17 cellular contexts compared by ENCODE assay signal in genomic region chr3:58379351-58380073, GRCh38. TPM values are rescaled to one million over a fixed set of nuclear protein-coding genes. Genes with fewer than 3 reads are reported as not detected.
A peak's percentile ranks its signal among the peaks of the same experiment; 100 is the strongest.
DNase-seq lines count a peak whose midpoint lies in the region; ATAC-seq, FAIRE-seq and TF ChIP-seq lines count a peak whose summit lies in the region.
"Had no signal": no experiment of that assay in that cellular context is flagged by ENCODE, and none has a peak within 500 bp of the region (broad histone marks: within the 10 kb centered on the region; RNA-seq: fewer than 3 reads in every experiment).

No MANE protein-coding gene starts in this region.

- H3K4me1 ChIP-seq in HEK293 (ENCODE audit: control insufficient read depth, insufficient read depth, low read length) (0 out of 2 replicates have a peak, but pooled peaks cover 2% of the 10 kb centered on the region), K562 (replicated peaks in 1 of 2; ENCODE audit: control insufficient read depth in 2 of 2, insufficient read depth in 2 of 2, low read length in 2 of 2) (no peaks in the 10 kb centered on the region)

- H4K20me1 ChIP-seq in K562 (replicated peaks; ENCODE audit: control insufficient read depth, insufficient read depth, low read length): no peaks in the 10 kb centered on the region

- FAIRE-seq in K562 (lab: Jason Lieb, UNC): no peak

- ATAC-seq in K562: no peak
- ATAC-seq in HG03175 (IDR thresholded peaks at IDR 0.05; ENCODE audit: unreplicated experiment): no peak
- no peak for ATAC-seq in sciatic nerve

- no TSS peak for BruUV-seq in K562 (replicated peaks; lab: Mats Ljungman, UMichigan)

- 72% methylated on average over 4 of the region's 4 CpGs for WGBS in K562 (ENCODE audit: insufficient coverage, low coverage, missing lambda C conversion rate)

- in situ Hi-C loops in K562 (cut with MboI): no loop called here

- TF ChIP-seq POLR2A in K562 (conservative IDR thresholded peaks at IDR 0.05): no peak

- H3K27ac Mint-ChIP-seq in T-helper 2 cell treated with Interferon-gamma antibody and Interleukin-4, amounts not matched to agents 5 μg/mL and 100 μg/mL, for 36 hours: peak overlapping the region; percentile 21
- peak overlapping the region; percentile 9 for H3K27ac Mint-ChIP-seq in nephron progenitor cell

- H3K27me3 ChIP-seq in K562 (ENCODE audit: control insufficient read depth in 2 of 2, insufficient read depth in 2 of 2, low read length in 2 of 2): no peaks in the 10 kb centered on the region
- H3K27me3 ChIP-seq: BLaER1 had no signal

- H3K27ac ChIP-seq in HEK293 (ENCODE audit: extremely low read depth, low read depth, low read length) (no peak overlapping the region), K562 (ENCODE audit: extremely low read depth, low read depth, low read length) (no peak overlapping the region)
- H3K27ac ChIP-seq: 22Rv1, BLaER1 had no signal

- no peak for TF ChIP-seq EP300 in K562 (IDR thresholded peaks at IDR 0.05; ENCODE audit: low read length)

- no peaks in the 10 kb centered on the region for H3K79me2 ChIP-seq in K562 (ENCODE audit: control insufficient read depth, insufficient read depth, low read length)

- POLR2A ChIA-PET in HEK293 (lab: Yijun Ruan, JAX): no interaction called here
- POLR2A ChIA-PET in K562 (lab: Yijun Ruan, JAX): interaction anchor here (0.6 kb wide), 1 partner anchor 10 kb away, joined by 3 read pairs; no protein-coding TSS in a partner anchor

- no peak overlapping the region for H3K9ac ChIP-seq in K562 (ENCODE audit: insufficient read depth in 1 of 2, low read depth in 2 of 2, low read length in 2 of 2)
- H3K9ac ChIP-seq: BLaER1 had no signal

- no peak for TF ChIP-seq RAD21 in K562 (CRISPR knock-in tag; conservative IDR thresholded peaks at IDR 0.05 in 1 of 2, IDR thresholded peaks at IDR 0.05 in 1 of 2)

- H3K9me3 Mint-ChIP-seq in T-helper 2 cell treated with Interferon-gamma antibody and Interleukin-4, amounts not matched to agents 5 μg/mL and 100 μg/mL, for 36 hours: no peaks in the 10 kb centered on the region
- H3K9me3 Mint-ChIP-seq in nephron progenitor cell: no peaks in the 10 kb centered on the region

- H3K9me1 ChIP-seq in K562 (ENCODE audit: control insufficient read depth, insufficient read depth, low read length): no peaks in the 10 kb centered on the region

- no peak for TF ChIP-seq CTCF in HEK293 (tag by site-specific recombination; IDR thresholded peaks at IDR 0.05)
- TF ChIP-seq CTCF in K562 (IDR thresholded peaks at IDR 0.05 in 2 of 3, conservative IDR thresholded peaks at IDR 0.05 in 1 of 3; ENCODE audit: insufficient read depth in 2 of 3, low read depth in 1 of 3, low read length in 3 of 3): no peak
- no peak for TF ChIP-seq CTCF in nephron progenitor cell (IDR thresholded peaks at IDR 0.05)

- peaks cover 0 to 12% of the 10 kb centered on the region in 2 experiments; a peak in 1 of 3 replicates for H3K36me3 ChIP-seq in HEK293 (ENCODE audit: control insufficient read depth in 2 of 2, insufficient read depth in 1 of 2, low read length in 2 of 2)
- no peaks in the 10 kb centered on the region for H3K36me3 ChIP-seq in K562 (ENCODE audit: control insufficient read depth, insufficient read depth, low read length)
- H3K36me3 ChIP-seq: HAP-1 had no signal

- H3K4me2 ChIP-seq in K562 (ENCODE audit: insufficient read depth, low read length): no peak overlapping the region
- H3K4me2 ChIP-seq: BLaER1 had no signal

- CTCF ChIA-PET in HEK293 (lab: Yijun Ruan, JAX) (interaction anchor here (0.7 kb wide), 1 partner anchor 165 kb away, joined by 3 read pairs; no protein-coding TSS in a partner anchor), K562 (lab: Yijun Ruan, JAX; ENCODE audit: low intra/inter-chr PET ratio) (no interaction called here)

- no peaks in the 10 kb centered on the region for H3K27me3 Mint-ChIP-seq in T-helper 2 cell treated with Interferon-gamma antibody and Interleukin-4, amounts not matched to agents 5 μg/mL and 100 μg/mL, for 36 hours (ENCODE audit: low read depth)
- no peaks in the 10 kb centered on the region for H3K27me3 Mint-ChIP-seq in nephron progenitor cell (ENCODE audit: low read depth, poor library complexity)

- DNase-seq in T-helper 2 cell treated with Interferon-gamma antibody and Interleukin-4, amounts not matched to agents 5 μg/mL and 100 μg/mL, for 36 hours (ENCODE audit: low spot score): no peak
- DNase-seq in T-helper 2 cell: no peak
- no peak for DNase-seq in K562 (ENCODE audit: extremely low read depth in 1 of 4, low spot score in 3 of 4)
- no peak for DNase-seq in nephron progenitor cell
- DNase-seq in NCI-H526 (lab: John Stamatoyannopoulos, UW): no peak
- DNase-seq in sciatic nerve (ENCODE audit: low spot score): no peak
- DNase-seq: DMS153; EL; NCI-H1436 treated with DMSO at 0.1 percent for 48 hours; NCI-H2081; NCI-H524; NK-92 treated with Interleukin-12 subunit alpha and Interleukin-12 subunit beta, amount 100 ng/mL, for 24 hours had no signal

- no peak overlapping the region for H3K4me3 ChIP-seq in HEK293 (ENCODE audit: low read depth, low read length)
- no peak overlapping the region for H3K4me3 ChIP-seq in K562
- H3K4me3 ChIP-seq: BLaER1, HAP-1 had no signal

- H3K4me1 Mint-ChIP-seq in T-helper 2 cell treated with Interferon-gamma antibody and Interleukin-4, amounts not matched to agents 5 μg/mL and 100 μg/mL, for 36 hours (ENCODE audit: low read depth): peaks cover 4% of the 10 kb centered on the region
- peaks cover 20% of the 10 kb centered on the region for H3K4me1 Mint-ChIP-seq in nephron progenitor cell

- no peak overlapping the region for H2AFZ ChIP-seq in K562 (ENCODE audit: low read depth, low read length)

- intact Hi-C loops in K562 (cut with micrococcal nuclease) (no loop called here), sciatic nerve (cut with DNase I) (no loop called here)

- H3K9me3 ChIP-seq in HEK293 (ENCODE audit: control insufficient read depth, insufficient read depth, low read depth, low read length) (no peaks in the 10 kb centered on the region), K562 (replicated peaks; ENCODE audit: control insufficient read depth, insufficient read depth, low read depth, low read length) (no peaks in the 10 kb centered on the region)
- H3K9me3 ChIP-seq: BLaER1, HAP-1 had no signal

- H3K36me3 Mint-ChIP-seq in T-helper 2 cell treated with Interferon-gamma antibody and Interleukin-4, amounts not matched to agents 5 μg/mL and 100 μg/mL, for 36 hours (ENCODE audit: low read depth): peaks cover 18% of the 10 kb centered on the region
- H3K36me3 Mint-ChIP-seq in nephron progenitor cell (ENCODE audit: low read depth): no peaks in the 10 kb centered on the region

- H3K4me3 Mint-ChIP-seq in T-helper 2 cell treated with Interferon-gamma antibody and Interleukin-4, amounts not matched to agents 5 μg/mL and 100 μg/mL, for 36 hours: no peak overlapping the region
- no peak overlapping the region for H3K4me3 Mint-ChIP-seq in nephron progenitor cell

TF ChIP-seq in HEK293, 187 proteins besides CTCF, POLR2A, EP300 and RAD21:
- peak; percentile 84; the same call in 1 of the 2 replicates for TF ChIP-seq SCRT1 (tag by site-specific recombination; IDR thresholded peaks at IDR 0.05; ENCODE audit: borderline replicate concordance)
- TF ChIP-seq SCRT2 (tag by site-specific recombination; IDR thresholded peaks at IDR 0.05): peak; percentile 85
- TF ChIP-seq RBAK (tag by site-specific recombination; IDR thresholded peaks at IDR 0.05): no peak

TF ChIP-seq in K562, 482 proteins besides CTCF, POLR2A, EP300 and RAD21 (continues in another document):
- TF ChIP-seq MYNN (IDR thresholded peaks at IDR 0.05): peak; percentile 88
- no peak for TF ChIP-seq MYNN (CRISPR knock-in tag; IDR thresholded peaks at IDR 0.05)

RNA-seq across cellular contexts. Expression of gene PXK, which starts 46.8 kb away (rescaled TPM):
- 19.9 and 36.7 TPM in 2 replicates for total RNA-seq in K562 (2011; cell fraction: chromatin; rRNA removed; ENCODE audit: low replicate concordance)
- total RNA-seq in K562 (2011; cell fraction: nucleolus; rRNA removed): 8.7 and 14.6 TPM in 2 replicates
- total RNA-seq in K562 (2011; cell fraction: nucleoplasm; rRNA removed): 18.6 and 35.0 TPM in 2 replicates
- 11.3 and 12.4 TPM in 2 replicates for total RNA-seq in K562 (2014; rRNA removed)
- total RNA-seq in K562 (2014; rRNA removed; fragmentation: Illumina TruSeq; extraction: Trizol): 12.9 and 15.3 TPM in 2 replicates
- total RNA-seq in K562 (2015; rRNA removed; fragmentation: Illumina TruSeq; extraction: Trizol): 9.7 and 10.0 TPM in 2 replicates
- total RNA-seq in K562 (2021): 10.8 and 14.0 TPM in 2 replicates
- 10.6 and 11.1 TPM in 2 replicates for polyA plus RNA-seq in K562 (2011; rRNA removed)
- polyA plus RNA-seq in K562 (2011; cell fraction: cytosol; rRNA removed): 7.0 and 8.9 TPM in 2 replicates
- 13.1 and 15.3 TPM in 2 replicates for polyA plus RNA-seq in K562 (2011; cell fraction: nucleus; rRNA removed)
- polyA plus RNA-seq in K562 (2012): 6.3 and 17.9 TPM in 2 replicates
- polyA plus RNA-seq in K562 (2014; fragmentation: Illumina TruSeq; extraction: Trizol): 15.3 and 19.9 TPM in 2 replicates
- polyA plus RNA-seq in K562 (2014; fragmentation: Nextera tagmentation; extraction: Ambion mirVana): 1 to 10 TPM; 3.3 to 4.8 TPM
- polyA plus RNA-seq in K562 (2014; rRNA removed): 12.7 and 14.5 TPM in 2 replicates
- 13.2 and 15.9 TPM in 2 replicates for polyA minus RNA-seq in K562 (2011; rRNA and poly(A)+ RNA removed)
- polyA minus RNA-seq in K562 (2011; cell fraction: cytosol; rRNA and poly(A)+ RNA removed): 6.5 and 8.0 TPM in 2 replicates
- polyA minus RNA-seq in K562 (2011; cell fraction: nucleus; rRNA and poly(A)+ RNA removed): 7.7 and 11.8 TPM in 2 replicates
- total RNA-seq in sciatic nerve: 34.1 TPM

RNA-seq across cellular contexts. Expression of gene PDHB, which starts 54.1 kb away (rescaled TPM):
- 29.9 and 40.1 TPM in 2 replicates for total RNA-seq in K562 (2011; cell fraction: chromatin; rRNA removed; ENCODE audit: low replicate concordance)
- 18.7 and 20.1 TPM in 2 replicates for total RNA-seq in K562 (2011; cell fraction: nucleolus; rRNA removed)
- 26.5 and 29.7 TPM in 2 replicates for total RNA-seq in K562 (2011; cell fraction: nucleoplasm; rRNA removed)
- 57.7 and 123 TPM in 2 replicates for total RNA-seq in K562 (2014; rRNA removed)
- 66.0 and 71.2 TPM in 2 replicates for total RNA-seq in K562 (2014; rRNA removed; fragmentation: Illumina TruSeq; extraction: Trizol)
- total RNA-seq in K562 (2015; rRNA removed; fragmentation: Illumina TruSeq; extraction: Trizol): 55.6 and 58.6 TPM in 2 replicates
- total RNA-seq in K562 (2021): 50.9 and 51.2 TPM in 2 replicates
- 68.6 and 85.2 TPM in 2 replicates for polyA plus RNA-seq in K562 (2011; rRNA removed)
- 28.3 and 45.0 TPM in 2 replicates for polyA plus RNA-seq in K562 (2011; cell fraction: cytosol; rRNA removed)
- polyA plus RNA-seq in K562 (2011; cell fraction: nucleus; rRNA removed): 17.2 and 30.0 TPM in 2 replicates
- polyA plus RNA-seq in K562 (2012): 32.5 and 57.0 TPM in 2 replicates
- 54.3 and 58.0 TPM in 2 replicates for polyA plus RNA-seq in K562 (2014; fragmentation: Illumina TruSeq; extraction: Trizol)
- polyA plus RNA-seq in K562 (2014; fragmentation: Nextera tagmentation; extraction: Ambion mirVana): 100 to 1,000 TPM; 166 to 178 TPM
- polyA plus RNA-seq in K562 (2014; rRNA removed): 90.0 and 131 TPM in 2 replicates
- 46.6 and 49.0 TPM in 2 replicates for polyA minus RNA-seq in K562 (2011; rRNA and poly(A)+ RNA removed)
- polyA minus RNA-seq in K562 (2011; cell fraction: cytosol; rRNA and poly(A)+ RNA removed): 16.7 and 21.8 TPM in 2 replicates
- polyA minus RNA-seq in K562 (2011; cell fraction: nucleus; rRNA and poly(A)+ RNA removed): 14.8 and 20.8 TPM in 2 replicates
- total RNA-seq in sciatic nerve: 55.9 TPM
